Comparison of ENCODE assay signal across 23 cellular contexts in genomic region chr5:135826221-135826525, GRCh38. TPM values are rescaled to one million over a fixed set of nuclear protein-coding genes. Genes with fewer than 3 reads are reported as not detected.
"Had no signal": no experiment of that assay in that cellular context is flagged by ENCODE, and none has a peak within 500 bp of the region (broad histone marks: within the 10 kb centered on the region; RNA-seq: fewer than 3 reads in every experiment).

No MANE protein-coding gene starts in this region.

- H3K27ac Mint-ChIP-seq: activated CD4-positive, alpha-beta memory T cell treated with anti-CD3 and anti-CD28 coated beads, Interleukin-2, amount 10 ng/mL, durations not matched to agents 7 days and 5 days; activated CD4-positive, alpha-beta T cell treated with anti-CD3 and anti-CD28 coated beads for 36 hours; activated naive CD4-positive, alpha-beta T cell treated with anti-CD3 and anti-CD28 coated beads, Interleukin-2, amount 10 ng/mL, durations not matched to agents 7 days and 5 days; activated naive CD8-positive, alpha-beta T cell treated with anti-CD3 and anti-CD28 coated beads for 36 hours; T-cell had no signal

- H3K9ac ChIP-seq: KMS-11 had no signal

- H3K27ac ChIP-seq: KMS-11, SK-N-MC, WERI-Rb-1 had no signal

- H3K36me3 Mint-ChIP-seq: activated naive CD4-positive, alpha-beta T cell treated with anti-CD3 and anti-CD28 coated beads, Interleukin-2, amount 10 ng/mL, durations not matched to agents 7 days and 5 days; activated naive CD8-positive, alpha-beta T cell treated with anti-CD3 and anti-CD28 coated beads for 36 hours; T-cell had no signal

- H3K36me3 ChIP-seq: WERI-Rb-1 had no signal

- DNase-seq: activated CD4-positive, alpha-beta memory T cell treated with anti-CD3 and anti-CD28 coated beads, Interleukin-2, amount 10 ng/mL, durations not matched to agents 7 days and 5 days; activated CD4-positive, alpha-beta T cell treated with anti-CD3 and anti-CD28 coated beads for 36 hours; activated CD4-positive, alpha-beta T cell treated with anti-CD3 and anti-CD28 coated beads, Interleukin-2, amount 50 U/mL, for 1 hour; activated gamma-delta T cell treated with Interleukin-2 at 50 U/mL for 16 hours; activated naive CD4-positive, alpha-beta T cell treated with anti-CD3 and anti-CD28 coated beads, Interleukin-2, amount 10 ng/mL, durations not matched to agents 7 days and 5 days; activated naive CD8-positive, alpha-beta T cell treated with anti-CD3 and anti-CD28 coated beads for 36 hours; activated T-cell treated with anti-CD3 and anti-CD28 coated beads, Interleukin-2, amount 50 U/mL, for 4 hours; MV-4-11; NCI-H1092 treated with DMSO at 0.1 percent for 48 hours; NCI-H1417 treated with DMSO at 0.1 percent for 48 hours; NCI-H1694; NCI-H2029 treated with DMSO at 0.1 percent for 48 hours; NCI-H510A treated with DMSO at 0.1 percent for 48 hours; NK-92 treated with Interleukin-12 subunit alpha and Interleukin-12 subunit beta, amount 100 ng/mL, for 24 hours; OCI-M1; RPMI8226; T-helper 2 cell; WERI-Rb-1 had no signal

- H3K9me3 Mint-ChIP-seq: activated CD4-positive, alpha-beta memory T cell treated with anti-CD3 and anti-CD28 coated beads, Interleukin-2, amount 10 ng/mL, durations not matched to agents 7 days and 5 days; activated naive CD4-positive, alpha-beta T cell treated with anti-CD3 and anti-CD28 coated beads, Interleukin-2, amount 10 ng/mL, durations not matched to agents 7 days and 5 days; activated naive CD8-positive, alpha-beta T cell treated with anti-CD3 and anti-CD28 coated beads for 36 hours; activated T-cell treated with anti-CD3 and anti-CD28 coated beads, Interleukin-2, amount 50 U/mL, for 4 hours; T-cell had no signal

- H3K4me1 Mint-ChIP-seq: activated CD4-positive, alpha-beta memory T cell treated with anti-CD3 and anti-CD28 coated beads, Interleukin-2, amount 10 ng/mL, durations not matched to agents 7 days and 5 days; activated CD4-positive, alpha-beta T cell treated with anti-CD3 and anti-CD28 coated beads for 36 hours; activated naive CD4-positive, alpha-beta T cell treated with anti-CD3 and anti-CD28 coated beads, Interleukin-2, amount 10 ng/mL, durations not matched to agents 7 days and 5 days; activated naive CD8-positive, alpha-beta T cell treated with anti-CD3 and anti-CD28 coated beads for 36 hours; T-cell had no signal

- H3K4me3 Mint-ChIP-seq: activated CD4-positive, alpha-beta memory T cell treated with anti-CD3 and anti-CD28 coated beads, Interleukin-2, amount 10 ng/mL, durations not matched to agents 7 days and 5 days; activated CD4-positive, alpha-beta T cell treated with anti-CD3 and anti-CD28 coated beads for 36 hours; activated naive CD4-positive, alpha-beta T cell treated with anti-CD3 and anti-CD28 coated beads, Interleukin-2, amount 10 ng/mL, durations not matched to agents 7 days and 5 days; activated naive CD8-positive, alpha-beta T cell treated with anti-CD3 and anti-CD28 coated beads for 36 hours; activated T-cell treated with anti-CD3 and anti-CD28 coated beads, Interleukin-2, amount 50 U/mL, for 4 hours; T-cell had no signal

- H3K27me3 Mint-ChIP-seq: activated CD4-positive, alpha-beta memory T cell treated with anti-CD3 and anti-CD28 coated beads, Interleukin-2, amount 10 ng/mL, durations not matched to agents 7 days and 5 days had no signal

- H3K4me2 ChIP-seq: KMS-11 had no signal

- H3K4me3 ChIP-seq: SK-N-MC had no signal

RNA-seq across cellular contexts. Expression of gene SLC25A48, which starts 8.3 kb away (rescaled TPM):
- total RNA-seq: activated CD4-positive, alpha-beta memory T cell treated with anti-CD3 and anti-CD28 coated beads, Interleukin-2, amount 10 ng/mL, durations not matched to agents 7 days and 5 days; activated CD4-positive, alpha-beta T cell treated with anti-CD3 and anti-CD28 coated beads for 36 hours; activated naive CD8-positive, alpha-beta T cell treated with anti-CD3 and anti-CD28 coated beads for 36 hours; activated T-cell treated with anti-CD3 and anti-CD28 coated beads, Interleukin-2, amount 50 U/mL, for 4 hours; MCF 10A; Right ventricle myocardium inferior; T-cell had no signal
